In the genomic region with DNA sequence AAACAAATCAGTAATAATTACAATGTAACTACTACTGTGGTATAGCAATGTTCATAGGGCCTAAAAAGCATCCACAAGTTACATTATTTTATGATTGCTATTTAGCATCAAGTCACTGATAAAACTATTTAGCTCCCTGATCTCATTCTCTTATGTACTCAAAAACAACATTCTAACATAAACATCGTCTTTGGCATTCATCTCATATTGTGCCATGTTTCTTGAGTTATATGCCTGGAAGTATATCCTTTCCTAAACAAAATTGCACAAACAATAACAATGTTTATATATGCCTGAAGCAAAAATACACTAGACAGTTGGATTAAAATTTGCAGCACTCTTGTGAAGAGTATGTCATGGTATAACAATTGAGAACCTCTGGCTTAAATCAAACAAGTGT, we compare ENCODE assay signal across 16 cellular contexts. TPM values are rescaled to one million over a fixed set of nuclear protein-coding genes. Genes with fewer than 3 reads are reported as not detected.
DNase-seq lines count a peak whose midpoint lies in the region; ATAC-seq and TF ChIP-seq lines count a peak whose summit lies in the region.
"Had no signal": no experiment of that assay in that cellular context is flagged by ENCODE, and none has a peak within 500 bp of the region (broad histone marks: within the 10 kb centered on the region; RNA-seq: fewer than 3 reads in every experiment).

No MANE protein-coding gene starts in this region.

- H3K4me3 ChIP-seq in ACC112 (ENCODE audit: low read depth, low read length) (no peak overlapping the region), HCT116 (replicated peaks in 1 of 2; ENCODE audit: low read depth in 1 of 2, low read length in 2 of 2) (no peak overlapping the region), adipocyte (ENCODE audit: low read length) (no peak overlapping the region), mesenchymal stem cell (ENCODE audit: insufficient read depth in 1 of 2, low read depth in 1 of 2, low read length in 2 of 2) (no peak overlapping the region)
- H3K4me3 ChIP-seq: GM12878, GM23248 had no signal

- peak overlapping the region; percentile 3 for H2AFZ ChIP-seq in ACC112 (ENCODE audit: low read length, unreplicated experiment)
- peak overlapping the region; percentile 96 for H2AFZ ChIP-seq in HCT116 (ENCODE audit: low read depth, low read length, poor library complexity, severe bottlenecking)
- no peak overlapping the region for H2AFZ ChIP-seq in mesenchymal stem cell (ENCODE audit: low read depth, low read length)
- H2AFZ ChIP-seq: GM23248 had no signal

- H3K79me1 ChIP-seq in mesenchymal stem cell (replicated peaks; ENCODE audit: low read length, poor library complexity, severe bottlenecking), result no peaks in the 10 kb centered on the region

- H3K4me1 ChIP-seq in ACC112 (ENCODE audit: control insufficient read depth, insufficient read depth, low read length, unreplicated experiment) (peaks cover 11% of the 10 kb centered on the region), HCT116 (ENCODE audit: control insufficient read depth in 1 of 2, insufficient read depth in 2 of 2, low read length in 2 of 2) (peaks cover 0 to 20% of the 10 kb centered on the region in 2 experiments; a peak in 2 of 4 replicates), adipocyte (ENCODE audit: control insufficient read depth, insufficient read depth, low read length) (peaks cover 9% of the 10 kb centered on the region), mesenchymal stem cell (ENCODE audit: control insufficient read depth, insufficient read depth, low read depth, low read length) (peaks cover 2% of the 10 kb centered on the region)

- POLR2A ChIA-PET in HCT116 (lab: Charles Lee), result interaction anchor here (1.2 to 2.0 kb wide), 3 partner anchors 10 to 136 kb away, joined by 4 to 8 read pairs (median 4); no protein-coding TSS in a partner anchor

- no peak overlapping the region for H2BK120ac ChIP-seq in mesenchymal stem cell (ENCODE audit: low read depth, low read length)

- no peak overlapping the region for H2AK5ac ChIP-seq in mesenchymal stem cell (ENCODE audit: low read length, severe bottlenecking)

- in situ Hi-C loops in GM13976 (cut with MboI; ENCODE audit: low sequenced_read_pairs, unreplicated experiment), result no loop called here

- H3K9ac ChIP-seq in HCT116 (ENCODE audit: low read length) (no peak overlapping the region), adipocyte (ENCODE audit: low read length) (no peak overlapping the region), mesenchymal stem cell (ENCODE audit: low read length) (no peak overlapping the region)
- H3K9ac ChIP-seq: GM23248 had no signal

- no peak overlapping the region for H2BK5ac ChIP-seq in mesenchymal stem cell (ENCODE audit: low read depth, low read length, poor library complexity, severe bottlenecking)

- H3K18ac ChIP-seq in mesenchymal stem cell (ENCODE audit: low read depth in 1 of 2, low read length in 2 of 2), result no peak overlapping the region

- TF ChIP-seq CTCF in HCT116 (IDR thresholded peaks at IDR 0.05 in 2 of 3, conservative IDR thresholded peaks at IDR 0.05 in 1 of 3; ENCODE audit: borderline replicate concordance in 1 of 3, insufficient read depth in 1 of 3, low read depth in 2 of 3, low read length in 2 of 3) (no peak), GM13976 (IDR thresholded peaks at IDR 0.05; ENCODE audit: borderline replicate concordance, control extremely low read depth, extremely low read depth, insufficient read depth, missing control alignments) (no peak)

- H3K4me2 ChIP-seq in HCT116 (ENCODE audit: low read length) (no peak overlapping the region), mesenchymal stem cell (ENCODE audit: low read length, poor library complexity, severe bottlenecking) (no peak overlapping the region)

- H3K36me3 ChIP-seq in ACC112 (ENCODE audit: insufficient read depth, low read length), result no peaks in the 10 kb centered on the region
- no peaks in the 10 kb centered on the region for H3K36me3 ChIP-seq in HCT116 (ENCODE audit: control insufficient read depth in 1 of 2, insufficient read depth in 2 of 2, low read length in 2 of 2)
- no peaks in the 10 kb centered on the region for H3K36me3 ChIP-seq in adipocyte (ENCODE audit: control insufficient read depth, insufficient read depth, low read length, severe bottlenecking)
- H3K36me3 ChIP-seq in mesenchymal stem cell (ENCODE audit: control insufficient read depth in 1 of 2, insufficient read depth in 2 of 2, low read depth in 1 of 2, low read length in 2 of 2), result no peaks in the 10 kb centered on the region

- RAD21 ChIA-PET in HCT116 (lab: Charles Lee; ENCODE audit: low non-redundant PET in 1 of 2, low total read pairs in 2 of 2, uncharacterized antibody in 2 of 2, unreplicated experiment in 2 of 2), result no interaction called here

- H4K8ac ChIP-seq in mesenchymal stem cell (ENCODE audit: low read length), result no peak overlapping the region

- H3K27ac ChIP-seq in ACC112 (ENCODE audit: low read depth, low read length) (no peak overlapping the region), HCT116 (ENCODE audit: low read depth, low read length) (no peak overlapping the region), mesenchymal stem cell (ENCODE audit: low read length, poor library complexity, severe bottlenecking) (no peak overlapping the region)
- H3K27ac ChIP-seq: GM23248 had no signal

- H3K9me3 ChIP-seq in HCT116 (ENCODE audit: control insufficient read depth in 1 of 2, insufficient read depth in 1 of 2, low read depth in 1 of 2, low read length in 2 of 2) (no peaks in the 10 kb centered on the region), adipocyte (ENCODE audit: control insufficient read depth, low read length) (no peaks in the 10 kb centered on the region), mesenchymal stem cell (ENCODE audit: control insufficient read depth, low read length) (no peaks in the 10 kb centered on the region)

- no peak for DNase-seq in HCT116 (ENCODE audit: low read depth, low spot score)
- DNase-seq in adipocyte (ENCODE audit: low read depth), result peak; percentile 59
- peak; percentile 7 for DNase-seq in mesenchymal stem cell
- DNase-seq in D341Med (ENCODE audit: low spot score), result no peak
- DNase-seq in GM13976 (ENCODE audit: low spot score), result no peak
- DNase-seq: CD8-positive, alpha-beta T cell; COR-L47; GM23248; KBM-7 had no signal

- H3K27me3 ChIP-seq in ACC112 (ENCODE audit: insufficient read depth, low read length) (no peaks in the 10 kb centered on the region), HCT116 (ENCODE audit: insufficient read depth, low read length) (no peaks in the 10 kb centered on the region), adipocyte (replicated peaks; ENCODE audit: control insufficient read depth, insufficient read depth, low read length) (no peaks in the 10 kb centered on the region), mesenchymal stem cell (ENCODE audit: control insufficient read depth in 1 of 2, insufficient read depth in 1 of 2, low read length in 2 of 2) (no peaks in the 10 kb centered on the region)

- no peak for ATAC-seq in HCT116
- no peak for ATAC-seq in GM19397 (IDR thresholded peaks at IDR 0.05; ENCODE audit: unreplicated experiment)
- ATAC-seq: CD8-positive, alpha-beta T cell; GM12878 had no signal

- no peak overlapping the region for H3K4ac ChIP-seq in mesenchymal stem cell (ENCODE audit: low read depth in 1 of 2, low read length in 2 of 2)

- CTCF ChIA-PET in HCT116 (lab: Charles Lee), result no interaction called here

- no peak overlapping the region for H4K91ac ChIP-seq in mesenchymal stem cell (ENCODE audit: low read length)

- no peak overlapping the region for H2BK15ac ChIP-seq in mesenchymal stem cell (ENCODE audit: low read depth, poor library complexity, severe bottlenecking)

- no peak overlapping the region for H3K14ac ChIP-seq in mesenchymal stem cell (ENCODE audit: low read length in 2 of 2)

- H3K79me2 ChIP-seq in ACC112 (ENCODE audit: control insufficient read depth, insufficient read depth, low read length, unreplicated experiment) (no peaks in the 10 kb centered on the region), HCT116 (ENCODE audit: insufficient read depth, low read length) (no peaks in the 10 kb centered on the region)

- intact Hi-C loops in HCT116 (cut with micrococcal nuclease), result no loop called here

- H4K20me1 ChIP-seq in HCT116 (ENCODE audit: insufficient read depth), result no peaks in the 10 kb centered on the region

- no peaks in the 10 kb centered on the region for H3K9me2 ChIP-seq in HCT116 (ENCODE audit: insufficient read depth)

- 86% methylated on average over 1 of the region's 1 CpG for WGBS in mesenchymal stem cell

- no peak overlapping the region for H3K23ac ChIP-seq in mesenchymal stem cell (ENCODE audit: low read length in 2 of 2)

- H2BK12ac ChIP-seq in mesenchymal stem cell (ENCODE audit: low read length in 2 of 2), result no peak overlapping the region

- no TSS peak for BruUV-seq in HCT116 (replicated peaks; lab: Mats Ljungman, UMichigan)

- no peak for TF ChIP-seq POLR2A in HCT116 (IDR thresholded peaks at IDR 0.05; ENCODE audit: borderline replicate concordance, extremely low read depth, insufficient read depth, insufficient read length)

- no peak for TF ChIP-seq RAD21 in HCT116 (IDR thresholded peaks at IDR 0.05; ENCODE audit: low read depth)

TF ChIP-seq in HCT116, 20 proteins besides CTCF, POLR2A, EP300 and RAD21 (continues in another document):
- TF ChIP-seq YY1 (IDR thresholded peaks at IDR 0.05; ENCODE audit: extremely low read depth, insufficient replicate concordance, low read depth, low read length), result no peak

RNA-seq across cellular contexts. Expression of a gene that starts 34.1 kb away (rescaled TPM):
- not detected for total RNA-seq in HCT116 (2021; ENCODE audit: unreplicated experiment)
- not detected in 2 replicates for polyA plus RNA-seq in HCT116 (2012)
- not detected for polyA plus RNA-seq in mesenchymal stem cell (2013, experiment 1 of 2)
- polyA plus RNA-seq in mesenchymal stem cell (2013, experiment 2 of 2), result not detected
- total RNA-seq: A172; CD8-positive, alpha-beta T cell; Daoy; GM12878; GM23248 had no signal
- polyA plus RNA-seq: BJ, CD14-positive monocyte, GM23248 had no signal

Comparison
In these comparisons a context has a peak if more than half of its experiments do, and no peak if none do; other contexts are left out.
1. DNase-seq: peak in adipocyte (single experiment) and mesenchymal stem cell (single experiment); none in HCT116 (single experiment), D341Med (single experiment) and GM13976 (single experiment).